In the genomic region with DNA sequence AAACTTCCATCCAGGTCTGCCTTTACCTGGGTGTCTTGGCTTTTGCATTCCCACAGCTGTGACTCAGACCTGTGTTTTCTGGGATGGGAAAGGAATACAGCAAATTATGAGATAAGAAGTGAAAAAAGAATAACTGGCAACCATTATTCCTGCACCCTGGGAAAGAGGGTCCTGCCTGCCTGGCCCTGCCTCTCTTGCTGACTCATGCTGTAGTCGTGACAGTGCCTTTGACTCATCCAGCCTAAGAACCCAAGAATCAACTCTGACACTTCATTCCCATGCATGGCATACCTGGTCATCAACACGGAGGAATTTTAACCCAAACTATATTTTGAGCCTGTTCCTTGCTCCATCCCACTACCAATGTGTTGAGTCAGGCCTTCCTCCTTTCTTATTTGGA, we compare ENCODE assay signal across 17 cellular contexts.
A peak's percentile ranks its signal among the peaks of the same experiment; 100 is the strongest.
DNase-seq lines count a peak whose midpoint lies in the region; ATAC-seq and TF ChIP-seq lines count a peak whose summit lies in the region.
"Had no signal": no experiment of that assay in that cellular context is flagged by ENCODE, and none has a peak within 500 bp of the region (broad histone marks: within the 10 kb centered on the region; RNA-seq: fewer than 3 reads in every experiment).

No MANE protein-coding gene starts in this region.

- H3K27ac ChIP-seq in foreskin keratinocyte: peak overlapping the region; percentile 91
- H3K27ac ChIP-seq: ovary, transverse colon had no signal

- DNase-seq in A172 (ENCODE audit: low spot score) (peak; percentile 64), HCEC 1CT (peak; percentile 40), SW480 (ENCODE audit: low spot score) (peak; percentile 57), foreskin keratinocyte (peak; percentile 97 to 98), GM13976 (ENCODE audit: low spot score) (no peak), NCI-H2227 treated with DMSO at 0.1 percent for 48 hours (lab: John Stamatoyannopoulos, UW) (no peak), COLO668 (lab: John Stamatoyannopoulos, UW; ENCODE audit: unreplicated experiment) (no peak)
- DNase-seq: activated CD8-positive, alpha-beta memory T cell treated with anti-CD3 and anti-CD28 coated beads for 24 hours; activated naive CD4-positive, alpha-beta T cell treated with anti-CD3 and anti-CD28 coated beads, Interleukin-2, amount 10 ng/mL, durations not matched to agents 7 days and 5 days; cerebellar nuclear complex; NCI-H1417 treated with DMSO at 0.1 percent for 48 hours; NCI-H526 treated with DMSO at 0.1 percent for 48 hours; ovary; transverse colon had no signal

- in situ Hi-C loops in GM13976 (cut with MboI; ENCODE audit: low sequenced_read_pairs, unreplicated experiment): no loop called here

- H3K27me3 ChIP-seq in foreskin keratinocyte: no peaks in the 10 kb centered on the region
- H3K27me3 ChIP-seq: ovary, transverse colon had no signal

- peak; percentile 96 for ATAC-seq in foreskin keratinocyte
- ATAC-seq in HG03432 (IDR thresholded peaks at IDR 0.05; ENCODE audit: unreplicated experiment): no peak
- ATAC-seq: GM23338, HepG2 had no signal

- no peak for TF ChIP-seq CTCF in foreskin keratinocyte (conservative IDR thresholded peaks at IDR 0.05)
- no peak for TF ChIP-seq CTCF in GM13976 (IDR thresholded peaks at IDR 0.05; ENCODE audit: borderline replicate concordance, control extremely low read depth, extremely low read depth, insufficient read depth, missing control alignments)

- H3K4me1 ChIP-seq in foreskin keratinocyte: peaks cover 15% of the 10 kb centered on the region
- H3K4me1 ChIP-seq: transverse colon had no signal

Comparison
In these comparisons a context has a peak if more than half of its experiments do, and no peak if none do; other contexts are left out.
1. DNase-seq: peak in A172 (single experiment), HCEC 1CT (single experiment), SW480 (single experiment) and foreskin keratinocyte (2 of 2); none in GM13976 (single experiment), NCI-H2227 treated with DMSO at 0.1 percent for 48 hours (single experiment) and COLO668 (single experiment).